Comparison of ENCODE assay signal across 13 cellular contexts in genomic region chr5:168347368-168347767, GRCh38. TPM values are rescaled to one million over a fixed set of nuclear protein-coding genes. Genes with fewer than 3 reads are reported as not detected.
DNase-seq lines count a peak whose midpoint lies in the region; ATAC-seq, FAIRE-seq and TF ChIP-seq lines count a peak whose summit lies in the region.
"Had no signal": no experiment of that assay in that cellular context is flagged by ENCODE, and none has a peak within 500 bp of the region (broad histone marks: within the 10 kb centered on the region; RNA-seq: fewer than 3 reads in every experiment).

No MANE protein-coding gene starts in this region.

- no peaks in the 10 kb centered on the region for H3K9me3 ChIP-seq in lower lobe of right lung
- H3K9me3 ChIP-seq: uterus had no signal

- peak overlapping the region; percentile 41 for H3K27ac ChIP-seq in lower lobe of right lung
- H3K27ac ChIP-seq: uterus had no signal

- peak; percentile 40 for FAIRE-seq in GM12891 (lab: Jason Lieb, UNC)

- DNase-seq in GM12891 (ENCODE audit: insufficient read length, low spot score) (peak; percentile 26), lower lobe of right lung (no peak), DMS 273 treated with DMSO at 0.1 percent for 48 hours (lab: John Stamatoyannopoulos, UW) (no peak), HPDE6-E6E7 (ENCODE audit: extremely low spot score) (no peak), NCI-H446 treated with DMSO at 0.1 percent for 48 hours (lab: John Stamatoyannopoulos, UW) (no peak)
- DNase-seq in activated CD4-positive, CD25-positive, alpha-beta regulatory T cell (lab: John Stamatoyannopoulos, UW): no peak
- DNase-seq: activated B cell treated with CpG ODN at 0.5 μM for 24 hours; activated T-cell treated with anti-CD3 and anti-CD28 coated beads, Interleukin-2, amount 50 U/mL, for 48 hours; NCI-H1092 treated with DMSO at 0.1 percent for 48 hours; NCI-H69; uterus had no signal

- no peaks in the 10 kb centered on the region for H3K36me3 ChIP-seq in lower lobe of right lung
- H3K36me3 ChIP-seq: uterus had no signal

- no peak for TF ChIP-seq POLR2A in GM12891 (IDR thresholded peaks at IDR 0.05; ENCODE audit: low read depth, low read length)

- peak; percentile 90 for ATAC-seq in GM19463 (IDR thresholded peaks at IDR 0.05; ENCODE audit: unreplicated experiment)
- peak; percentile 87 for ATAC-seq in HG03432 (IDR thresholded peaks at IDR 0.05; ENCODE audit: unreplicated experiment)
- ATAC-seq in lower lobe of right lung: no peak

- no peaks in the 10 kb centered on the region for H3K27me3 ChIP-seq in lower lobe of right lung (ENCODE audit: low read depth)
- H3K27me3 ChIP-seq: uterus had no signal

- intact Hi-C loops in lower lobe of right lung (cut with DNase I): no loop called here

- peaks cover 10% of the 10 kb centered on the region for H3K4me1 ChIP-seq in lower lobe of right lung
- H3K4me1 ChIP-seq: uterus had no signal

- TF ChIP-seq CTCF in lower lobe of right lung (IDR thresholded peaks at IDR 0.05): no peak

- H3K4me3 ChIP-seq in lower lobe of right lung: no peak overlapping the region
- H3K4me3 ChIP-seq: uterus had no signal

TF ChIP-seq in GM12891, 5 proteins besides CTCF, POLR2A, EP300 and RAD21:
- no peak for TF ChIP-seq POLR2AphosphoS5 (IDR thresholded peaks at IDR 0.05; ENCODE audit: low read depth, low read length)
- no peak for TF ChIP-seq POU2F2 (IDR thresholded peaks at IDR 0.05; ENCODE audit: low read depth, low read length)
- TF ChIP-seq SPI1 (IDR thresholded peaks at IDR 0.05; ENCODE audit: low read depth, low read length): peak; percentile 94

RNA-seq across cellular contexts. Expression of gene WWC1, which starts 55.9 kb away (rescaled TPM):
- 1.9 TPM for polyA plus RNA-seq in GM12891 (2012; ENCODE audit: low read depth, missing spikeins)
- 61.9 TPM for total RNA-seq in lower lobe of right lung

Comparison
In these comparisons a context has a peak if more than half of its experiments do, and no peak if none do; other contexts are left out.
1. ATAC-seq: peak in GM19463 (single experiment) and HG03432 (single experiment); none in lower lobe of right lung (0 of 2).